Comparison of ENCODE assay signal across 2 cellular contexts in the genomic region with DNA sequence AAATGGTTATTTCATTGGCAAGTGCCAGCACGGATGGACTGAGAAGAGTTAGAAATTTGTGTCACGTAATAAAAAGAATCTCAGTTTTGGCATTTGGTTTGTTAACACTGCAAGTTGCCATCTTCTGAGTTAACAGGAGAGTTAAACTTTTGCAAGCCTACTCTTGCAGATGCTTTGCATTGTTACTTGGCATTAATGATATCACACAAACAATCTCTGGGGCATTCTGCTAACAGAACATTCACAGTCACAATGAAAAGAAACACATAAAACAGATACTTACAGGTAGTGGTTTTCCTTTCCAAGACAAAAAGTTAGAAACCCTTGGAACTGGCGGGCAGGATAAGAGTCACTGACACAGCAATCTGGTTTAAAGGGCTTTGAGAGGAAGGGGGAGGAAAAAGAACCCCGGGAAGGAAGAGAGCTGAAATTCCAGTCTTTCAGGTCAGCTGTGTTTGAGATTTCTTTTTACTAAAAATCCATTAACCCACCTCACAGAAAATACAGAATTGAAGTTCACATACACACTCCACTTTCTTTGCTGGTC.
A peak's percentile ranks its signal among the peaks of the same experiment; 100 is the strongest.
TF ChIP-seq lines count a peak whose summit lies in the region.

No MANE protein-coding gene starts in this region.

TF ChIP-seq in GM23338, 12 proteins besides CTCF, POLR2A, EP300 and RAD21:
- no peak for TF ChIP-seq CREB1 (CRISPR knock-in tag; IDR thresholded peaks at IDR 0.05; ENCODE audit: low read depth)
- TF ChIP-seq ZNF462 (CRISPR knock-in tag; IDR thresholded peaks at IDR 0.05) = no peak
- no peak for TF ChIP-seq STAT1 (IDR thresholded peaks at IDR 0.05; ENCODE audit: unreplicated experiment)
- no peak for TF ChIP-seq EZH2 (IDR thresholded peaks at IDR 0.05; ENCODE audit: low read depth, unreplicated experiment)
- TF ChIP-seq JUNB (IDR thresholded peaks at IDR 0.05; ENCODE audit: unreplicated experiment) = no peak
- no peak for TF ChIP-seq ETS1 (IDR thresholded peaks at IDR 0.05)
- no peak for TF ChIP-seq EZH2phosphoT487 (IDR thresholded peaks at IDR 0.05; ENCODE audit: unreplicated experiment)
- TF ChIP-seq POLR2AphosphoS5 (IDR thresholded peaks at IDR 0.05; ENCODE audit: low read depth) = no peak

TF ChIP-seq in K562, 482 proteins besides CTCF, POLR2A, EP300 and RAD21:
- no peak for TF ChIP-seq KLF16 (IDR thresholded peaks at IDR 0.05)
- TF ChIP-seq EHMT2 (IDR thresholded peaks at IDR 0.05) = no peak
- TF ChIP-seq VEZF1 (CRISPR knock-in tag; IDR thresholded peaks at IDR 0.05) = peak; percentile 21; the same call in 1 of the 2 replicates
TF ChIP-seq in K562: peak in this region for 1.
